In the genomic region with DNA sequence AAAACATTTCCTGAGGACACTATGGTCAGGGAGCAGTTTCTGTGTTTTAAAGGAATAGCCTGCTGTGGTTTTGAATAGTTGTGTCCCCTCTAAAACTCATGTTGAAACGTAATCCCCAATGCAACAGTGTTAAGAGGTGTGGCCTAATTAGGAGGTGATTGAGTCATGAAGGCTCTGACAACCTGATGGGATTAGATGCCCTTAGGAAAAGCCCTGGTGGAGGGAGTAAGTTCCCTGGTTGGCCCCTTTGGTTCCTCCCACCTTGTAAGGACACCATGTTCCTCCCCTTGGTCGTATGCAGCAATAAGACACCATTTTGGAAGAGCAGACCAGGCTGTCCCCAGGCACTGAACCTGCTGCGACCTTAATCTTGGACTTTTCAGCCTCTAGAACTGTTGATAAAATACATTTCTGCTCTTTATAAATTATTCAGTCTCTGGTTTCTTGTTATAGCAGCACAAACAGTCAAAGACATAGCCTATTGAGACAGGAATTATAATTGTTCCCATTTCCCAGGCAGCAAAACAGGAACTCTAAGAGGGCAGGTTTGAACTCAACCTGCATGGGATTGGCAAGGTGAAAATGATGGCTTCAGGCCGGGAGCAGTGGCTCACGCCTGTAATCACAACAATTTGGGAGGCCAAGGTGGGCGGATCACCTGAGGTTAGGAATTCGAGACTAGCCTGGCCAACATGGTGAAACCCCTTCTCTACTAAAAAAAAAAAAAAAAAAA, we compare ENCODE assay signal across 18 cellular contexts. TPM values are rescaled to one million over a fixed set of nuclear protein-coding genes. Genes with fewer than 3 reads are reported as not detected.
DNase-seq lines count a peak whose midpoint lies in the region; ATAC-seq and TF ChIP-seq lines count a peak whose summit lies in the region.
"Had no signal": no experiment of that assay in that cellular context is flagged by ENCODE, and none has a peak within 500 bp of the region (broad histone marks: within the 10 kb centered on the region; RNA-seq: fewer than 3 reads in every experiment).

No MANE protein-coding gene starts in this region.

- no peaks in the 10 kb centered on the region for H3K36me3 ChIP-seq in RWPE2 (ENCODE audit: low read depth)
- H3K36me3 ChIP-seq: adrenal gland, neutrophil had no signal

- H3K4me1 ChIP-seq in RWPE2 (ENCODE audit: insufficient read depth, poor library complexity, severe bottlenecking) = peaks cover 49% of the 10 kb centered on the region

- no peak for TF ChIP-seq CTCF in RWPE2 (IDR thresholded peaks at IDR 0.05; ENCODE audit: poor library complexity, severe bottlenecking)

- H3K9me3 ChIP-seq in RWPE2 (ENCODE audit: severe bottlenecking) = no peaks in the 10 kb centered on the region
- H3K9me3 ChIP-seq: adrenal gland had no signal

- peak; percentile 20; the same call in 2 of the 3 replicates for ATAC-seq in RWPE2 (ENCODE audit: low read depth)
- ATAC-seq in HG02798 (IDR thresholded peaks at IDR 0.05; ENCODE audit: poor library complexity, unreplicated experiment) = no peak
- ATAC-seq: left ventricle myocardium superior; stimulated activated naive CD8-positive, alpha-beta T cell treated with anti-CD3 and anti-CD28 coated beads, Interleukin-15, amount 100 ng/mL, for 72 hours; T-helper 17 cell had no signal

- no peak overlapping the region for H3K4me3 ChIP-seq in RWPE2 (ENCODE audit: severe bottlenecking)
- H3K4me3 ChIP-seq: adrenal gland had no signal

- peak; percentile 87 for DNase-seq in A172 (ENCODE audit: low spot score)
- DNase-seq in H4 (ENCODE audit: low spot score) = peak; percentile 66
- no peak for DNase-seq in RWPE2 (ENCODE audit: low spot score)
- peak; percentile 65 for DNase-seq in kidney tubule cell (ENCODE audit: low spot score)
- no peak for DNase-seq in NCI-H748 (lab: John Stamatoyannopoulos, UW; ENCODE audit: unreplicated experiment)
- no peak for DNase-seq in medulla oblongata (ENCODE audit: extremely low spot score)
- no peak for DNase-seq in stimulated activated CD4-positive, alpha-beta T cell treated with anti-CD3 and anti-CD28 coated beads, Interleukin-12 subunit alpha, Interleukin-12 subunit beta, amount 100 ng/mL, for 4 hours
- DNase-seq: activated CD4-positive, alpha-beta T cell treated with anti-CD3 and anti-CD28 coated beads, Interleukin-2, amount 10 ng/mL, durations not matched to agents 24 days and 14 days; activated T-cell treated with anti-CD3 and anti-CD28 coated beads, Interleukin-2, amount 50 U/mL, for 24 hours; adrenal gland; cortex of kidney; DMS 273 treated with DMSO at 0.1 percent for 48 hours; left ventricle myocardium superior; NCI-H1048; stimulated activated naive CD8-positive, alpha-beta T cell treated with anti-CD3 and anti-CD28 coated beads, Interleukin-15, amount 100 ng/mL, for 72 hours; T-helper 17 cell had no signal

- peak overlapping the region; percentile 99 for H3K27ac ChIP-seq in RWPE2 (ENCODE audit: poor library complexity, severe bottlenecking)
- H3K27ac ChIP-seq: neutrophil had no signal

- H3K27me3 ChIP-seq in RWPE2 (ENCODE audit: insufficient read depth, poor library complexity, severe bottlenecking) = no peaks in the 10 kb centered on the region
- H3K27me3 ChIP-seq: adrenal gland had no signal

RNA-seq across cellular contexts. Expression of a gene that starts 20.5 kb away (rescaled TPM):
- 95.2 and 97.2 TPM in 2 replicates for total RNA-seq in A172 (2014; rRNA removed; shearing (Covaris generic))
- total RNA-seq in H4 (2014; rRNA removed; shearing (Covaris generic)) = 143 and 147 TPM in 2 replicates

Comparison
In these comparisons a context has a peak if more than half of its experiments do, and no peak if none do; other contexts are left out.
1. DNase-seq: peak in A172 (single experiment), H4 (single experiment) and kidney tubule cell (single experiment); none in RWPE2 (single experiment), NCI-H748 (single experiment), medulla oblongata (single experiment) and stimulated activated CD4-positive, alpha-beta T cell treated with anti-CD3 and anti-CD28 coated beads, Interleukin-12 subunit alpha, Interleukin-12 subunit beta, amount 100 ng/mL, for 4 hours (single experiment).